In genomic region chr1:21262282-21263051, GRCh38 we compare ENCODE assay signal across 8 cellular contexts. TPM values are rescaled to one million over a fixed set of nuclear protein-coding genes. Genes with fewer than 3 reads are reported as not detected.
DNase-seq lines count a peak whose midpoint lies in the region; ATAC-seq and TF ChIP-seq lines count a peak whose summit lies in the region.

No MANE protein-coding gene starts in this region.

- no peaks in the 10 kb centered on the region for H3K27me3 Mint-ChIP-seq in activated CD4-positive, alpha-beta T cell treated with anti-CD3 and anti-CD28 coated beads, Interleukin-2, amount 10 ng/mL, durations not matched to agents 7 days and 5 days

- H3K27ac Mint-ChIP-seq in activated CD4-positive, alpha-beta T cell treated with anti-CD3 and anti-CD28 coated beads, Interleukin-2, amount 10 ng/mL, durations not matched to agents 7 days and 5 days = peak overlapping the region; percentile 54
- peak overlapping the region; percentile 89 to 98 for H3K27ac Mint-ChIP-seq in activated naive CD4-positive, alpha-beta T cell treated with anti-CD3 and anti-CD28 coated beads, Interleukin-2, amount 50 U/mL, for 72 hours

- peak overlapping the region; percentile 85 to 98 (median 94) for H3K27ac ChIP-seq in heart left ventricle
- peak overlapping the region; percentile 81 for H3K27ac ChIP-seq in psoas muscle

- H3K36me3 Mint-ChIP-seq in activated CD4-positive, alpha-beta T cell treated with anti-CD3 and anti-CD28 coated beads, Interleukin-2, amount 10 ng/mL, durations not matched to agents 7 days and 5 days (ENCODE audit: low read depth) = peaks cover 40% of the 10 kb centered on the region
- peaks cover 20 to 42% of the 10 kb centered on the region in 2 donors for H3K36me3 Mint-ChIP-seq in activated naive CD4-positive, alpha-beta T cell treated with anti-CD3 and anti-CD28 coated beads, Interleukin-2, amount 50 U/mL, for 72 hours

- TF ChIP-seq CTCF in heart left ventricle (IDR thresholded peaks at IDR 0.05) (no peak), psoas muscle (IDR thresholded peaks at IDR 0.05) (no peak)

- H3K4me3 Mint-ChIP-seq in activated CD4-positive, alpha-beta T cell treated with anti-CD3 and anti-CD28 coated beads, Interleukin-2, amount 10 ng/mL, durations not matched to agents 7 days and 5 days = no peak overlapping the region

- H3K4me1 ChIP-seq in heart left ventricle (peaks cover 17 to 73% (median 58%) of the 10 kb centered on the region in 12 donors), psoas muscle (peaks cover 21% of the 10 kb centered on the region)

- 7 to 25% (median 17%) methylated on average over 23 of the region's 23 CpGs for WGBS in heart left ventricle, 4 donors
- 37 to 48% (median 42%) methylated on average over 23 of the region's 23 CpGs for WGBS in psoas muscle, 3 donors

- TF ChIP-seq POLR2A in heart left ventricle (IDR thresholded peaks at IDR 0.05) = no peak

- H3K4me3 ChIP-seq in heart left ventricle = peak overlapping the region in 7 of 12 donors; percentile 6 to 41 (median 26)
- H3K4me3 ChIP-seq in psoas muscle = peak overlapping the region; percentile 15

- no peak for DNase-seq in activated CD4-positive, alpha-beta T cell treated with anti-CD3 and anti-CD28 coated beads, Interleukin-2, amount 10 ng/mL, durations not matched to agents 7 days and 5 days
- DNase-seq in activated CD4-positive, alpha-beta T cell treated with anti-CD3 and anti-CD28 coated beads, Interleukin-2, amount 50 U/mL, for 48 hours = no peak
- no peak for DNase-seq in activated naive CD4-positive, alpha-beta T cell treated with anti-CD3 and anti-CD28 coated beads, Interleukin-2, amount 50 U/mL, for 72 hours (ENCODE audit: low spot score in 2 of 2)
- DNase-seq in heart left ventricle (peak; percentile 83 to 92 (median 86)), psoas muscle (peak; percentile 84 to 89), mesenteric fat pad (ENCODE audit: low spot score) (no peak), ecto neural progenitor cell (ENCODE audit: low spot score) (no peak)

- peaks cover 55% of the 10 kb centered on the region for H3K4me1 Mint-ChIP-seq in activated CD4-positive, alpha-beta T cell treated with anti-CD3 and anti-CD28 coated beads, Interleukin-2, amount 10 ng/mL, durations not matched to agents 7 days and 5 days

- ATAC-seq in activated naive CD4-positive, alpha-beta T cell treated with anti-CD3 and anti-CD28 coated beads, Interleukin-2, amount 50 U/mL, for 72 hours = no peak
- ATAC-seq in heart left ventricle (peak; percentile 77 to 87 (median 83)), psoas muscle (peak; percentile 50 to 76 (median 66)), HG03442 (IDR thresholded peaks at IDR 0.05; ENCODE audit: unreplicated experiment) (no peak)

- no peaks in the 10 kb centered on the region for H3K27me3 ChIP-seq in heart left ventricle
- peaks cover 0 to 4% (median 0%) of the 10 kb centered on the region in 3 donors for H3K27me3 ChIP-seq in psoas muscle (ENCODE audit: insufficient read depth in 3 of 3, low read length in 2 of 3)

- CTCF ChIA-PET in activated CD4-positive, alpha-beta T cell treated with anti-CD3 and anti-CD28 coated beads, Interleukin-2, amount 10 ng/mL, durations not matched to agents 7 days and 5 days (lab: Charles Lee) = interaction anchor here (1.1 to 2.9 kb wide), 7 partner anchors 7 to 106 kb away, joined by 3 to 29 read pairs (median 4); no protein-coding TSS in a partner anchor

- intact Hi-C loops in heart left ventricle (cut with DNase I) = loop anchor here in 2 of 10 donors (5.0 kb wide), 2 partner anchors 80 to 85 kb away; no protein-coding TSS in a partner anchor
- intact Hi-C loops in psoas muscle (cut with DNase I) = loop anchor here in 1 of 2 donors (5.0 kb wide), 1 partner anchor 80 kb away; no protein-coding TSS in a partner anchor

- H3K9me3 ChIP-seq in heart left ventricle = no peaks in the 10 kb centered on the region
- H3K9me3 ChIP-seq in psoas muscle = no peaks in the 10 kb centered on the region

- peaks cover 0 to 47% (median 31%) of the 10 kb centered on the region in 9 donors for H3K36me3 ChIP-seq in heart left ventricle
- no peaks in the 10 kb centered on the region for H3K36me3 ChIP-seq in psoas muscle (ENCODE audit: insufficient read depth in 1 of 2, low read depth in 1 of 2)

- H3K9me3 Mint-ChIP-seq in activated CD4-positive, alpha-beta T cell treated with anti-CD3 and anti-CD28 coated beads, Interleukin-2, amount 10 ng/mL, durations not matched to agents 7 days and 5 days = no peaks in the 10 kb centered on the region
- no peaks in the 10 kb centered on the region for H3K9me3 Mint-ChIP-seq in activated naive CD4-positive, alpha-beta T cell treated with anti-CD3 and anti-CD28 coated beads, Interleukin-2, amount 50 U/mL, for 72 hours

- POLR2A ChIA-PET in activated CD4-positive, alpha-beta T cell treated with anti-CD3 and anti-CD28 coated beads, Interleukin-2, amount 10 ng/mL, durations not matched to agents 7 days and 5 days (lab: Charles Lee) = no interaction called here

RNA-seq across cellular contexts. Expression of gene ECE1, which starts 27.8 kb away (rescaled TPM):
- 100 to 1,000 TPM; 101 to 107 TPM for total RNA-seq in activated CD4-positive, alpha-beta T cell treated with anti-CD3 and anti-CD28 coated beads, Interleukin-2, amount 10 ng/mL, durations not matched to agents 7 days and 5 days
- total RNA-seq in activated naive CD4-positive, alpha-beta T cell treated with anti-CD3 and anti-CD28 coated beads, Interleukin-2, amount 50 U/mL, for 72 hours = 100 to 1,000 TPM; 111 to 118 TPM
- total RNA-seq in heart left ventricle = 100 to 1,000 TPM in 1 of 9 donors, 10 to 100 TPM in 8; 37.3 to 140 (median 59.4) TPM
- 10 to 100 TPM; 38.4 to 61.3 TPM for polyA plus RNA-seq in heart left ventricle
- 10 to 100 TPM; 12.3 to 24.9 (median 19.0) TPM for total RNA-seq in psoas muscle
- 10 to 100 TPM; 12.2 to 14.6 (median 13.2) TPM for polyA plus RNA-seq in psoas muscle
- total RNA-seq in mesenteric fat pad = 156 TPM

Comparison
In these comparisons a context has a peak if more than half of its experiments do, and no peak if none do; other contexts are left out.
1. DNase-seq: peak in heart left ventricle (5 of 5) and psoas muscle (2 of 2); none in activated CD4-positive, alpha-beta T cell treated with anti-CD3 and anti-CD28 coated beads, Interleukin-2, amount 10 ng/mL, durations not matched to agents 7 days and 5 days (single experiment), activated CD4-positive, alpha-beta T cell treated with anti-CD3 and anti-CD28 coated beads, Interleukin-2, amount 50 U/mL, for 48 hours (0 of 2), activated naive CD4-positive, alpha-beta T cell treated with anti-CD3 and anti-CD28 coated beads, Interleukin-2, amount 50 U/mL, for 72 hours (0 of 2), mesenteric fat pad (single experiment) and ecto neural progenitor cell (single experiment).
2. ATAC-seq: peak in heart left ventricle (4 of 4) and psoas muscle (4 of 4); none in activated naive CD4-positive, alpha-beta T cell treated with anti-CD3 and anti-CD28 coated beads, Interleukin-2, amount 50 U/mL, for 72 hours (0 of 2) and HG03442 (single experiment).